11 cellular contexts compared by ENCODE assay signal in genomic region chr15:45919806-45920205, GRCh38.
DNase-seq lines count a peak whose midpoint lies in the region; ATAC-seq and TF ChIP-seq lines count a peak whose summit lies in the region.
"Had no signal": no experiment of that assay in that cellular context is flagged by ENCODE, and none has a peak within 500 bp of the region (broad histone marks: within the 10 kb centered on the region; RNA-seq: fewer than 3 reads in every experiment).

No MANE protein-coding gene starts in this region.

- no peaks in the 10 kb centered on the region for H3K27me3 ChIP-seq in RWPE2 (ENCODE audit: insufficient read depth, poor library complexity, severe bottlenecking)
- H3K27me3 ChIP-seq in Peyer's patch: no peaks in the 10 kb centered on the region

- H3K4me1 ChIP-seq in RWPE2 (ENCODE audit: insufficient read depth, poor library complexity, severe bottlenecking) (peaks cover 21% of the 10 kb centered on the region), Peyer's patch (no peaks in the 10 kb centered on the region)

- no peaks in the 10 kb centered on the region for H3K9me3 ChIP-seq in RWPE2 (ENCODE audit: severe bottlenecking)
- H3K9me3 ChIP-seq in Peyer's patch: no peaks in the 10 kb centered on the region

- DNase-seq in HCEC 1CT (peak; percentile 34), RWPE2 (ENCODE audit: low spot score) (peak; percentile 89), foreskin melanocyte (peak; percentile 25), sciatic nerve (ENCODE audit: low spot score) (no peak), Peyer's patch (no peak)
- no peak for DNase-seq in effector CD4-positive, alpha-beta T cell
- DNase-seq: activated CD4-positive, alpha-beta T cell treated with anti-CD3 and anti-CD28 coated beads, Interleukin-2, amount 50 U/mL, for 1 hour; activated naive CD8-positive, alpha-beta T cell treated with anti-CD3 and anti-CD28 coated beads, Interleukin-2, amount 10 ng/mL, durations not matched to agents 7 days and 5 days; NCI-H2171 treated with DMSO at 0.1 percent for 48 hours had no signal

- no peaks in the 10 kb centered on the region for H3K36me3 ChIP-seq in RWPE2 (ENCODE audit: low read depth)
- H3K36me3 ChIP-seq in Peyer's patch: no peaks in the 10 kb centered on the region

- peak overlapping the region; percentile 40 for H3K27ac ChIP-seq in RWPE2 (ENCODE audit: poor library complexity, severe bottlenecking)
- no peak overlapping the region for H3K27ac ChIP-seq in Peyer's patch
- H3K27ac ChIP-seq: SK-N-MC had no signal

- intact Hi-C loops in sciatic nerve (cut with DNase I): no loop called here

- TF ChIP-seq POLR2A in Peyer's patch (IDR thresholded peaks at IDR 0.05): no peak

- peak; percentile 100 for ATAC-seq in RWPE2 (ENCODE audit: low read depth)
- peak; percentile 74 for ATAC-seq in sciatic nerve
- ATAC-seq in HG02610 (IDR thresholded peaks at IDR 0.05; ENCODE audit: unreplicated experiment): no peak

- H3K4me3 ChIP-seq in RWPE2 (ENCODE audit: severe bottlenecking): no peak overlapping the region
- no peak overlapping the region for H3K4me3 ChIP-seq in Peyer's patch
- H3K4me3 ChIP-seq: SK-N-MC had no signal

- no peak for TF ChIP-seq CTCF in RWPE2 (IDR thresholded peaks at IDR 0.05; ENCODE audit: poor library complexity, severe bottlenecking)
- no peak for TF ChIP-seq CTCF in Peyer's patch (IDR thresholded peaks at IDR 0.05)

Comparison
In these comparisons a context has a peak if more than half of its experiments do, and no peak if none do; other contexts are left out.
1. DNase-seq: peak in HCEC 1CT (single experiment), RWPE2 (single experiment) and foreskin melanocyte (single experiment); none in sciatic nerve (single experiment), effector CD4-positive, alpha-beta T cell (single experiment) and Peyer's patch (0 of 3).